8 cellular contexts compared by ENCODE assay signal in the genomic region with DNA sequence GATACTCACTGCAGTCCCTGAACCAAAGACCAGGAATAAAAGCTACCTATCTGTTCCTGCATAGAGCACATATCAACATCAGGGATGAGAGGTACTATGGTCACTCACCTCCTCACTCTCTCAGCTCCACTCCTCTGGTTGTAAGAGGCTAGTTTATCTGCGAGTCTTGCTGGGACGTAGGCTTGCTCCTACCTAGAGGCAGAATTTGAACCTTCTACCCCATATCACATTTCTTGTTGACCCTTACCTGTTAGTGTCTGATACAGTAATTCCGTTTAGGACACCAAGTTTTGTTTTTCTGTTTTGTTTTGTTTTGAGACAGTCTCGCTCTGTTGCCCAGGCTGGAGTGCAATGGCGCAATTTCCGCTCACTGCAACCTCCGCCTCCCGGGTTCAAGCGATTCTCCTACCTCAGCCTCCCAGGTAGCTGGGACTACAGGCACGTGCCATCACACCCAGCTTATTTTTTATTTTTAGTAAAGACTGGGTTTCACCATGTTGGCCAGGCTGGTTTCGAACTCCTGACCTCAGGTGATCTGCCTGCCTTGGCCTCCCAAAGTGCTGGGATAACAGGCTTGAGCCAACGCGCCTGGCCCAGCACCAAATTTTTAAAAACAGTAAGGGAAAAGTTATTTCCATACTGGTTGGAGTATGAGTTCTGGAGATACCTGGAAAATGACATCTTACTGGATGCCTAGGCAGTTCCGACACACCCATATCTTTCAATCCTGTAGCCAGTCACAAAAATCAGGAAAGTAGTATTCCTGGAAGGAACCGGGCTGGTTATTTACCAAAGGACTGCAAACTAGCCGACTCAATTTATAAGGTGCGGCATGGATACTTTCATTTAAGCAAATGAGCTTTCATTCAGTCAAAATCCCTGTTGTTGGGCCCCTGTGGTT. TPM values are rescaled to one million over a fixed set of nuclear protein-coding genes. Genes with fewer than 3 reads are reported as not detected.
DNase-seq lines count a peak whose midpoint lies in the region; ATAC-seq and TF ChIP-seq lines count a peak whose summit lies in the region.

No MANE protein-coding gene starts in this region.

- CTCF ChIA-PET in MCF 10A (lab: Yijun Ruan, JAX) = interaction anchor here (1.1 to 1.4 kb wide), 3 partner anchors 21 to 331 kb away, joined by 3 to 5 read pairs (median 3); no protein-coding TSS in a partner anchor

- peak overlapping the region; percentile 84 to 85 for H3K27ac ChIP-seq in breast epithelium
- peak overlapping the region; percentile 89 to 97 (median 93) for H3K27ac ChIP-seq in upper lobe of left lung

- no TSS peak for BruUV-seq in MCF 10A (replicated peaks; lab: Mats Ljungman, UMichigan)

- H3K36me3 Mint-ChIP-seq in MCF 10A (ENCODE audit: insufficient read depth, unreplicated experiment) (no peaks in the 10 kb centered on the region), brain (no peaks in the 10 kb centered on the region), memory B cell (no peaks in the 10 kb centered on the region)

- H3K4me1 Mint-ChIP-seq in MCF 10A (ENCODE audit: insufficient read depth, unreplicated experiment) (peaks cover 7% of the 10 kb centered on the region), brain (peaks cover 30% of the 10 kb centered on the region), memory B cell (peaks cover 16% of the 10 kb centered on the region)

- POLR2A ChIA-PET in MCF 10A (lab: Yijun Ruan, JAX) = no interaction called here

- H3K27me3 Mint-ChIP-seq in MCF 10A (ENCODE audit: insufficient read depth, unreplicated experiment) (no peaks in the 10 kb centered on the region), brain (peaks cover 13% of the 10 kb centered on the region), memory B cell (no peaks in the 10 kb centered on the region)

- H3K27ac Mint-ChIP-seq in MCF 10A (ENCODE audit: low read depth, unreplicated experiment) (no peak overlapping the region), brain (peak overlapping the region; percentile 36 to 92 (median 67)), memory B cell (peak overlapping the region; percentile 98)

- no peak for TF ChIP-seq POLR2A in breast epithelium (IDR thresholded peaks at IDR 0.05)
- no peak for TF ChIP-seq POLR2A in upper lobe of left lung (IDR thresholded peaks at IDR 0.05)

- no peaks in the 10 kb centered on the region for H3K9me3 Mint-ChIP-seq in MCF 10A (ENCODE audit: unreplicated experiment)
- H3K9me3 Mint-ChIP-seq in brain = peaks cover 0 to 2% (median 0%) of the 10 kb centered on the region in 5 experiments
- H3K9me3 Mint-ChIP-seq in memory B cell = no peaks in the 10 kb centered on the region

- H3K4me3 Mint-ChIP-seq in MCF 10A (ENCODE audit: unreplicated experiment) = no peak overlapping the region
- H3K4me3 Mint-ChIP-seq in brain = peak overlapping the region; percentile 54 to 84 (median 78)
- H3K4me3 Mint-ChIP-seq in memory B cell = peak overlapping the region; percentile 91

- intact Hi-C loops in breast epithelium (cut with DNase I; ENCODE audit: low total_unique reads) = no loop called here
- intact Hi-C loops in MCF 10A (cut with micrococcal nuclease) = loop anchor here (10.0 kb wide), 1 partner anchor 96 kb away; no protein-coding TSS in a partner anchor

- DNase-seq in breast epithelium (ENCODE audit: low spot score in 2 of 2) = no peak
- DNase-seq in MCF 10A (ENCODE audit: unreplicated experiment) = no peak
- DNase-seq in memory B cell (ENCODE audit: low spot score in 2 of 2) = no peak
- no peak for DNase-seq in upper lobe of left lung

- no peaks in the 10 kb centered on the region for H3K9me3 ChIP-seq in breast epithelium
- no peaks in the 10 kb centered on the region for H3K9me3 ChIP-seq in upper lobe of left lung

- no peaks in the 10 kb centered on the region for H3K36me3 ChIP-seq in breast epithelium
- no peaks in the 10 kb centered on the region for H3K36me3 ChIP-seq in upper lobe of left lung

- no peak for TF ChIP-seq EP300 in upper lobe of left lung (IDR thresholded peaks at IDR 0.05)

- H3K4me1 ChIP-seq in breast epithelium (no peaks in the 10 kb centered on the region), upper lobe of left lung (peaks cover 10 to 27% (median 13%) of the 10 kb centered on the region in 4 donors)

- ATAC-seq in memory B cell (ENCODE audit: low read depth) = no peak
- peak in 1 of 2 donors; percentile 2 for ATAC-seq in upper lobe of left lung (ENCODE audit: low FRiP score in 2 of 2)
- no peak for ATAC-seq in GM19397 (IDR thresholded peaks at IDR 0.05; ENCODE audit: unreplicated experiment)
- no peak for ATAC-seq in HG03571 (IDR thresholded peaks at IDR 0.05; ENCODE audit: unreplicated experiment)
- no peak for ATAC-seq in HG03354 (IDR thresholded peaks at IDR 0.05; ENCODE audit: poor library complexity, severe bottlenecking, unreplicated experiment)

- WGBS in upper lobe of left lung, 2 donors = 52 to 64% methylated on average over 17 of the region's 17 CpGs

- no peak for TF ChIP-seq CTCF in breast epithelium (IDR thresholded peaks at IDR 0.05)
- TF ChIP-seq CTCF in MCF 10A (IDR thresholded peaks at IDR 0.05; ENCODE audit: unreplicated experiment) = no peak
- TF ChIP-seq CTCF in brain (conservative IDR thresholded peaks at IDR 0.05) = no peak
- no peak for TF ChIP-seq CTCF in upper lobe of left lung (IDR thresholded peaks at IDR 0.05)

- peak overlapping the region; percentile 69 to 81 (median 77) for H3K4me3 ChIP-seq in breast epithelium
- H3K4me3 ChIP-seq in upper lobe of left lung = peak overlapping the region; percentile 53 to 80 (median 65)

- no peaks in the 10 kb centered on the region for H3K27me3 ChIP-seq in breast epithelium
- no peaks in the 10 kb centered on the region for H3K27me3 ChIP-seq in upper lobe of left lung

RNA-seq across cellular contexts. Expression of gene EPSTI1, which starts 0.8 kb away (rescaled TPM):
- total RNA-seq in breast epithelium = 1 to 10 TPM; 5.0 to 6.6 (median 5.1) TPM
- total RNA-seq in MCF 10A (2022) = not detected in 2 replicates
- polyA plus RNA-seq in brain (ENCODE audit: insufficient read depth, low read depth, low replicate concordance) = 1.4 TPM
- 10 to 100 TPM; 10.2 to 61.8 (median 24.0) TPM for total RNA-seq in upper lobe of left lung

RNA-seq across cellular contexts. Expression of gene DNAJC15, which starts 32.1 kb away (rescaled TPM):
- total RNA-seq in breast epithelium (10 to 100 TPM in 2 of 3 donors, 1 to 10 TPM in 1; 9.2 to 14.4 (median 12.9) TPM), MCF 10A (2022) (32.4 and 34.0 TPM in 2 replicates), upper lobe of left lung (10 to 100 TPM in 3 of 6 donors, 1 to 10 TPM in 3; 3.1 to 19.3 (median 9.0) TPM)
- polyA plus RNA-seq in brain (ENCODE audit: insufficient read depth, low read depth, low replicate concordance) = 4.0 TPM
